ENCODE assay signal across 1 cellular context in the genomic region with DNA sequence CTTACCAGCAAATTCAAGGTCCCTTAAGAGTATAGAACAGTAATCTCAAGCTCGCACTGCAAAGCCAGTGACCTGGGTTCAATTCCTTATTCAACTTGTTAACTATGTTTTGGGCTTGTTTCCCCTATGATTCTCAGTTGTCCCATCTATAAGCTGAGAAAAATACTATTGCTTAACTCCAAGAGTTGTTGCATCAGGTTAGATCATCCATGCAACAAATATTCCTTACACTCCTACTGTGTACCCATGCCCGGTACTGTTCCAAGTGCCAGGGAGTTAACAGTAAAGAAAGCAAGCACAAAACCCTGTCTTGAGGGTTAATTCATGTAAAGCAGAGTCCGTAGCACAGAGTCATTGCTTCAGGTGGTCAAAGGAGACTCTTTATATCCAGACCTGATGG.
TF ChIP-seq lines count a peak whose summit lies in the region.

No MANE protein-coding gene starts in this region.

TF ChIP-seq in GM23338, 12 proteins besides CTCF, POLR2A, EP300 and RAD21 (continued from another document):
- TF ChIP-seq, protein P1, sequence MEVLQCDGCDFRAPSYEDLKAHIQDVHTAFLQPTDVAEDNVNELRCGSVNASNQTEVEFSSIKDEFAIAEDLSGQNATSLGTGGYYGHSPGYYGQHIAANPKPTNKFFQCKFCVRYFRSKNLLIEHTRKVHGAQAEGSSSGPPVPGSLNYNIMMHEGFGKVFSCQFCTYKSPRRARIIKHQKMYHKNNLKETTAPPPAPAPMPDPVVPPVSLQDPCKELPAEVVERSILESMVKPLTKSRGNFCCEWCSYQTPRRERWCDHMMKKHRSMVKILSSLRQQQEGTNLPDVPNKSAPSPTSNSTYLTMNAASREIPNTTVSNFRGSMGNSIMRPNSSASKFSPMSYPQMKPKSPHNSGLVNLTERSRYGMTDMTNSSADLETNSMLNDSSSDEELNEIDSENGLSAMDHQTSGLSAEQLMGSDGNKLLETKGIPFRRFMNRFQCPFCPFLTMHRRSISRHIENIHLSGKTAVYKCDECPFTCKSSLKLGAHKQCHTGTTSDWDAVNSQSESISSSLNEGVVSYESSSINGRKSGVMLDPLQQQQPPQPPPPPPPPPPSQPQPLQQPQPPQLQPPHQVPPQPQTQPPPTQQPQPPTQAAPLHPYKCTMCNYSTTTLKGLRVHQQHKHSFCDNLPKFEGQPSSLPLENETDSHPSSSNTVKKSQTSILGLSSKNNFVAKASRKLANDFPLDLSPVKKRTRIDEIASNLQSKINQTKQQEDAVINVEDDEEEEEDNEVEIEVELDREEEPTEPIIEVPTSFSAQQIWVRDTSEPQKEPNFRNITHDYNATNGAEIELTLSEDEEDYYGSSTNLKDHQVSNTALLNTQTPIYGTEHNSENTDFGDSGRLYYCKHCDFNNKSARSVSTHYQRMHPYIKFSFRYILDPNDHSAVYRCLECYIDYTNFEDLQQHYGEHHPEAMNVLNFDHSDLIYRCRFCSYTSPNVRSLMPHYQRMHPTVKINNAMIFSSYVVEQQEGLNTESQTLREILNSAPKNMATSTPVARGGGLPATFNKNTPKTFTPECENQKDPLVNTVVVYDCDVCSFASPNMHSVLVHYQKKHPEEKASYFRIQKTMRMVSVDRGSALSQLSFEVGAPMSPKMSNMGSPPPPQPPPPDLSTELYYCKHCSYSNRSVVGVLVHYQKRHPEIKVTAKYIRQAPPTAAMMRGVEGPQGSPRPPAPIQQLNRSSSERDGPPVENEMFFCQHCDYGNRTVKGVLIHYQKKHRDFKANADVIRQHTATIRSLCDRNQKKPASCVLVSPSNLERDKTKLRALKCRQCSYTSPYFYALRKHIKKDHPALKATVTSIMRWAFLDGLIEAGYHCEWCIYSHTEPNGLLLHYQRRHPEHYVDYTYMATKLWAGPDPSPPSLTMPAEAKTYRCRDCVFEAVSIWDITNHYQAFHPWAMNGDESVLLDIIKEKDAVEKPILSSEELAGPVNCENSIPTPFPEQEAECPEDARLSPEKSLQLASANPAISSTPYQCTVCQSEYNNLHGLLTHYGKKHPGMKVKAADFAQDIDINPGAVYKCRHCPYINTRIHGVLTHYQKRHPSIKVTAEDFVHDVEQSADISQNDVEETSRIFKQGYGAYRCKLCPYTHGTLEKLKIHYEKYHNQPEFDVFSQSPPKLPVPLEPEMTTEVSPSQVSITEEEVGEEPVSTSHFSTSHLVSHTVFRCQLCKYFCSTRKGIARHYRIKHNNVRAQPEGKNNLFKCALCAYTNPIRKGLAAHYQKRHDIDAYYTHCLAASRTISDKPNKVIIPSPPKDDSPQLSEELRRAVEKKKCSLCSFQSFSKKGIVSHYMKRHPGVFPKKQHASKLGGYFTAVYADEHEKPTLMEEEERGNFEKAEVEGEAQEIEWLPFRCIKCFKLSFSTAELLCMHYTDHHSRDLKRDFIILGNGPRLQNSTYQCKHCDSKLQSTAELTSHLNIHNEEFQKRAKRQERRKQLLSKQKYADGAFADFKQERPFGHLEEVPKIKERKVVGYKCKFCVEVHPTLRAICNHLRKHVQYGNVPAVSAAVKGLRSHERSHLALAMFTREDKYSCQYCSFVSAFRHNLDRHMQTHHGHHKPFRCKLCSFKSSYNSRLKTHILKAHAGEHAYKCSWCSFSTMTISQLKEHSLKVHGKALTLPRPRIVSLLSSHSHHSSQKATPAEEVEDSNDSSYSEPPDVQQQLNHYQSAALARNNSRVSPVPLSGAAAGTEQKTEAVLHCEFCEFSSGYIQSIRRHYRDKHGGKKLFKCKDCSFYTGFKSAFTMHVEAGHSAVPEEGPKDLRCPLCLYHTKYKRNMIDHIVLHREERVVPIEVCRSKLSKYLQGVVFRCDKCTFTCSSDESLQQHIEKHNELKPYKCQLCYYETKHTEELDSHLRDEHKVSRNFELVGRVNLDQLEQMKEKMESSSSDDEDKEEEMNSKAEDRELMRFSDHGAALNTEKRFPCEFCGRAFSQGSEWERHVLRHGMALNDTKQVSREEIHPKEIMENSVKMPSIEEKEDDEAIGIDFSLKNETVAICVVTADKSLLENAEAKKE (CRISPR knock-in tag; IDR thresholded peaks at IDR 0.05): no peak
